ENCODE assay signal across 2 cellular contexts in genomic region chr17:82153295-82153691, GRCh38.
TF ChIP-seq lines count a peak whose summit lies in the region.

No MANE protein-coding gene starts in this region.

TF ChIP-seq in SK-N-SH, 30 proteins besides CTCF, POLR2A, EP300 and RAD21 (continued from another document):
- TF ChIP-seq USF1 (IDR thresholded peaks at IDR 0.05; ENCODE audit: borderline replicate concordance, low read depth) (no peak), MEF2A (IDR thresholded peaks at IDR 0.05; ENCODE audit: borderline replicate concordance, low read depth) (no peak), NRF1 (IDR thresholded peaks at IDR 0.05; ENCODE audit: low read depth, low read length) (no peak), NFIC (IDR thresholded peaks at IDR 0.05; ENCODE audit: borderline replicate concordance) (no peak), IRF3 (IDR thresholded peaks at IDR 0.05; ENCODE audit: low read depth, low read length) (no peak), SIN3A (IDR thresholded peaks at IDR 0.05; ENCODE audit: borderline replicate concordance, low read depth, low read length) (no peak), FOXJ3 (CRISPR knock-in tag; IDR thresholded peaks at IDR 0.05) (no peak), RXRA (IDR thresholded peaks at IDR 0.05; ENCODE audit: borderline replicate concordance, low read depth) (no peak), GATA2 (CRISPR knock-in tag; IDR thresholded peaks at IDR 0.05) (no peak), RFX5 (IDR thresholded peaks at IDR 0.05; ENCODE audit: low read length) (no peak), FOXM1 (IDR thresholded peaks at IDR 0.05; ENCODE audit: low read depth) (no peak)

TF ChIP-seq in SK-N-SH treated with all-trans-retinoic acid at 6 μM for 48 hours, 23 proteins besides CTCF, POLR2A, EP300 and RAD21:
- TF ChIP-seq PATZ1 (CRISPR knock-in tag; IDR thresholded peaks at IDR 0.05; ENCODE audit: borderline replicate concordance) (no peak), TCF4 (CRISPR knock-in tag; IDR thresholded peaks at IDR 0.05; ENCODE audit: borderline replicate concordance) (no peak), CSDC2 (CRISPR knock-in tag; IDR thresholded peaks at IDR 0.05) (no peak), ZFP30 (CRISPR knock-in tag; IDR thresholded peaks at IDR 0.05) (no peak), ZFP3 (CRISPR knock-in tag; IDR thresholded peaks at IDR 0.05) (no peak), SNAI2 (CRISPR knock-in tag; IDR thresholded peaks at IDR 0.05) (no peak), CREB5 (CRISPR knock-in tag; IDR thresholded peaks at IDR 0.05; ENCODE audit: low read depth) (no peak), POU6F1 (CRISPR knock-in tag; IDR thresholded peaks at IDR 0.05; ENCODE audit: borderline replicate concordance, low read depth) (no peak), ZNF8 (CRISPR knock-in tag; IDR thresholded peaks at IDR 0.05) (no peak), ZC3H10 (CRISPR knock-in tag; IDR thresholded peaks at IDR 0.05) (no peak), CSRNP3 (CRISPR knock-in tag; IDR thresholded peaks at IDR 0.05) (no peak), ARNTL (CRISPR knock-in tag; IDR thresholded peaks at IDR 0.05; ENCODE audit: borderline replicate concordance, low read depth) (no peak)
